Comparison of ENCODE assay signal across 7 cellular contexts in genomic region chr16:726438-727290, GRCh38. TPM values are rescaled to one million over a fixed set of nuclear protein-coding genes. Genes with fewer than 3 reads are reported as not detected.
DNase-seq lines count a peak whose midpoint lies in the region; ATAC-seq and TF ChIP-seq lines count a peak whose summit lies in the region.

Gene CCDC78, minus strand, starts transcription at chr16:726443. Its CDS starts 76 bp downstream, at chr16:726367.
Gene HAGHL, plus strand, starts transcription at chr16:727106. Its CDS starts 404 bp downstream, at chr16:727510.

- H3K27ac Mint-ChIP-seq in stimulated activated naive B cell treated with anti-CD40 and anti-IgM and Interleukin-4, amounts not matched to agents 10 μg/mL and 1 μg/mL and 100 μg/mL, for 72 hours: peak within 1 kb of the TSS; percentile 84

- H3K4me3 Mint-ChIP-seq in stimulated activated naive B cell treated with anti-CD40 and anti-IgM and Interleukin-4, amounts not matched to agents 10 μg/mL and 1 μg/mL and 100 μg/mL, for 72 hours: peak within 1 kb of the TSS; percentile 77 to 86

- peak within 1 kb of the TSS; percentile 58 for H3K4me3 ChIP-seq in mesodermal cell (ENCODE audit: extremely low read depth, insufficient read depth, low read length, poor library complexity, severe bottlenecking)

- H3K9me3 Mint-ChIP-seq in stimulated activated naive B cell treated with anti-CD40 and anti-IgM and Interleukin-4, amounts not matched to agents 10 μg/mL and 1 μg/mL and 100 μg/mL, for 72 hours: no peaks in the 10 kb centered on the region

- H3K4me1 ChIP-seq in mesodermal cell (ENCODE audit: control insufficient read depth, insufficient read depth, low read length, poor library complexity, severe bottlenecking): peaks cover 4% of the 10 kb centered on the region

- in situ Hi-C loops in GM13976 (cut with MboI; ENCODE audit: low sequenced_read_pairs, unreplicated experiment): no loop called here

- H3K9me3 ChIP-seq in mesodermal cell (ENCODE audit: control insufficient read depth, low read length): no peaks in the 10 kb centered on the region

- peaks cover 10 to 36% of the 10 kb centered on the region in 2 donors for H3K4me1 Mint-ChIP-seq in stimulated activated naive B cell treated with anti-CD40 and anti-IgM and Interleukin-4, amounts not matched to agents 10 μg/mL and 1 μg/mL and 100 μg/mL, for 72 hours

- no peak within 1 kb of the TSS for H3K27ac ChIP-seq in mesodermal cell (ENCODE audit: low read depth, low read length, severe bottlenecking)

- peaks cover 0 to 6% of the 10 kb centered on the region in 2 donors for H3K36me3 Mint-ChIP-seq in stimulated activated naive B cell treated with anti-CD40 and anti-IgM and Interleukin-4, amounts not matched to agents 10 μg/mL and 1 μg/mL and 100 μg/mL, for 72 hours

- H3K27me3 Mint-ChIP-seq in stimulated activated naive B cell treated with anti-CD40 and anti-IgM and Interleukin-4, amounts not matched to agents 10 μg/mL and 1 μg/mL and 100 μg/mL, for 72 hours: no peaks in the 10 kb centered on the region

- ATAC-seq in stimulated activated naive B cell treated with anti-CD40 and anti-IgM and Interleukin-4, amounts not matched to agents 10 μg/mL and 1 μg/mL and 100 μg/mL, for 72 hours (replicated peaks): peak; percentile 35 to 50
- no peak for ATAC-seq in GM21360 (IDR thresholded peaks at IDR 0.05; ENCODE audit: unreplicated experiment)

- DNase-seq in GM13976 (ENCODE audit: low spot score) (peak; percentile 85), LoVo (ENCODE audit: low spot score) (peak; percentile 52)
- peak; percentile 65 to 72 for DNase-seq in activated CD4-positive, alpha-beta T cell treated with anti-CD3 and anti-CD28 coated beads, Interleukin-2, amount 50 U/mL, for 48 hours
- peak; percentile 50 for DNase-seq in effector CD8-positive, alpha-beta T cell (lab: John Stamatoyannopoulos, UW)
- peak; percentile 48 for DNase-seq in stimulated activated naive B cell treated with anti-CD40 and anti-IgM and Interleukin-4, amounts not matched to agents 10 μg/mL and 1 μg/mL and 100 μg/mL, for 72 hours

- 3 to 4% methylated on average over 62 to 76 of the region's 88 CpGs for WGBS in mesodermal cell (ENCODE audit: insufficient coverage in 2 of 2), 2 experiments

- H3K36me3 ChIP-seq in mesodermal cell (ENCODE audit: control insufficient read depth, insufficient read depth, low read length): peaks cover 14% of the 10 kb centered on the region

- TF ChIP-seq CTCF in GM13976 (IDR thresholded peaks at IDR 0.05; ENCODE audit: borderline replicate concordance, control extremely low read depth, extremely low read depth, insufficient read depth, missing control alignments): no peak

RNA-seq across cellular contexts. Expression of gene CCDC78, which starts in this region (rescaled TPM):
- 3.4 TPM for polyA plus RNA-seq in mesodermal cell (2013, experiment 1 of 2)
- 2.9 TPM for polyA plus RNA-seq in mesodermal cell (2013, experiment 2 of 2)

RNA-seq across cellular contexts. Expression of gene HAGHL, which starts in this region (rescaled TPM):
- 10.1 TPM for polyA plus RNA-seq in mesodermal cell (2013, experiment 1 of 2)
- polyA plus RNA-seq in mesodermal cell (2013, experiment 2 of 2): 6.9 TPM
